In the genomic region with DNA sequence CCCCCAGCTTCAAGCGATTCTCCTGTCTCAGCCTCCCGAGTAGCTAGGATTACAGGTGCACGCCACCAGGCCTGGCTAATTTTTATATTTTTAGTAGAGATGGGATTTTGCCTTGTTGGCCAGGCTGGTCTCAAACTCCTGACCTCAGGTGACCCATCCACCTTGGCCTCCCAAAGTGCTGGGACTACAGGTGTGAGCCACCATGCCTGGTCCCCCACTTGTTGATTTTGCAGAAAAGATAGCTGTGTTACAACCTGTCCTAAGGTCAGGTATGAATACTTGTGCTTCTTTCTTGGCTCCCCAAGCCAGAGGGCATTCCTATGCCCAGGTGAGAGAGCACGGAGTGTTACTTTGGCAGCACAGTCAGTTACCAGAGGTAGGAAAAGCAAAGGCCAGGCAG, we compare ENCODE assay signal across 2 cellular contexts. TPM values are rescaled to one million over a fixed set of nuclear protein-coding genes. Genes with fewer than 3 reads are reported as not detected.
"Had no signal": no experiment of that assay in that cellular context is flagged by ENCODE, and none has a peak within 500 bp of the region (broad histone marks: within the 10 kb centered on the region; RNA-seq: fewer than 3 reads in every experiment).

No MANE protein-coding gene starts in this region.

RNA-seq across cellular contexts. Expression of gene PAX8, which starts 39.6 kb away (rescaled TPM):
- total RNA-seq: bronchial epithelial cell, cerebellum had no signal
